ENCODE assay signal across 8 cellular contexts in genomic region chr12:66409195-66409871, GRCh38.
DNase-seq lines count a peak whose midpoint lies in the region; ATAC-seq, FAIRE-seq and TF ChIP-seq lines count a peak whose summit lies in the region.

No MANE protein-coding gene starts in this region.

- no peak overlapping the region for H3K9ac ChIP-seq in K562 (ENCODE audit: insufficient read depth in 1 of 2, low read depth in 2 of 2, low read length in 2 of 2)

- H3K36me3 ChIP-seq in Peyer's patch (no peaks in the 10 kb centered on the region), K562 (ENCODE audit: control insufficient read depth, insufficient read depth, low read length) (no peaks in the 10 kb centered on the region), stomach (no peaks in the 10 kb centered on the region)

- no peaks in the 10 kb centered on the region for H4K20me1 ChIP-seq in K562 (replicated peaks; ENCODE audit: control insufficient read depth, insufficient read depth, low read length)

- TF ChIP-seq CTCF in Peyer's patch (IDR thresholded peaks at IDR 0.05) (peak in 5 of 6 experiments; percentile 40 to 71 (median 68)), K562 (IDR thresholded peaks at IDR 0.05 in 2 of 3, conservative IDR thresholded peaks at IDR 0.05 in 1 of 3; ENCODE audit: insufficient read depth in 2 of 3, low read depth in 1 of 3, low read length in 3 of 3) (peak; percentile 67 to 76 (median 76)), stomach (IDR thresholded peaks at IDR 0.05) (peak in 5 of 7 experiments; percentile 17 to 66 (median 33))

- H3K27ac ChIP-seq in Peyer's patch (no peak overlapping the region), K562 (ENCODE audit: extremely low read depth, low read depth, low read length) (no peak overlapping the region), stomach (no peak overlapping the region)

- peak; percentile 1 for DNase-seq in DMS79 treated with DMSO at 0.1 percent for 48 hours (lab: John Stamatoyannopoulos, UW)
- DNase-seq in DMS79 (lab: John Stamatoyannopoulos, UW), result no peak
- peak in 1 of 3 donors; percentile 50 for DNase-seq in Peyer's patch
- DNase-seq in K562 (ENCODE audit: extremely low read depth in 1 of 4, low spot score in 3 of 4), result peak in 2 of 4 experiments; percentile 10 to 57
- peak; percentile 41 for DNase-seq in kidney glomerular epithelial cell (lab: John Stamatoyannopoulos, UW)
- DNase-seq in stomach, result no peak

- peak; percentile 86 to 92 for TF ChIP-seq RAD21 in K562 (CRISPR knock-in tag; conservative IDR thresholded peaks at IDR 0.05 in 1 of 2, IDR thresholded peaks at IDR 0.05 in 1 of 2)

- TF ChIP-seq POLR2A in Peyer's patch (IDR thresholded peaks at IDR 0.05) (no peak), K562 (conservative IDR thresholded peaks at IDR 0.05) (no peak), stomach (IDR thresholded peaks at IDR 0.05) (no peak)

- H3K4me3 ChIP-seq in Peyer's patch, result no peak overlapping the region
- H3K4me3 ChIP-seq in K562, result no peak overlapping the region
- H3K4me3 ChIP-seq in stomach, result no peak overlapping the region

- intact Hi-C loops in K562 (cut with micrococcal nuclease), result loop anchor here (2.0 kb wide), 3 partner anchors 131 to 265 kb away; no protein-coding TSS in a partner anchor
- intact Hi-C loops in stomach (cut with DNase I; ENCODE audit: low total_unique reads), result no loop called here

- CTCF ChIA-PET in K562 (lab: Yijun Ruan, JAX; ENCODE audit: low intra/inter-chr PET ratio), result interaction anchor here (0.6 to 1.8 kb wide), 4 partner anchors 57 to 265 kb away, joined by 3 to 10 read pairs (median 4); no protein-coding TSS in a partner anchor

- ATAC-seq in HG03103 (IDR thresholded peaks at IDR 0.05; ENCODE audit: low read depth, unreplicated experiment), result peak; percentile 64
- ATAC-seq in K562, result peak; percentile 85
- ATAC-seq in HG03342 (IDR thresholded peaks at IDR 0.05; ENCODE audit: unreplicated experiment), result no peak

- no peaks in the 10 kb centered on the region for H3K27me3 ChIP-seq in Peyer's patch
- H3K27me3 ChIP-seq in K562 (ENCODE audit: control insufficient read depth in 2 of 2, insufficient read depth in 2 of 2, low read length in 2 of 2), result 0 out of 5 replicates have a peak, but pooled peaks cover 0 to 4% of the 10 kb centered on the region in 2 experiments
- H3K27me3 ChIP-seq in stomach, result no peaks in the 10 kb centered on the region

- H3K9me1 ChIP-seq in K562 (ENCODE audit: control insufficient read depth, insufficient read depth, low read length), result no peaks in the 10 kb centered on the region

- H3K4me1 ChIP-seq in Peyer's patch (no peaks in the 10 kb centered on the region), K562 (replicated peaks in 1 of 2; ENCODE audit: control insufficient read depth in 2 of 2, insufficient read depth in 2 of 2, low read length in 2 of 2) (no peaks in the 10 kb centered on the region), stomach (no peaks in the 10 kb centered on the region)

- BruUV-seq in K562 (replicated peaks; lab: Mats Ljungman, UMichigan), result no TSS peak

- no peak for TF ChIP-seq EP300 in K562 (IDR thresholded peaks at IDR 0.05; ENCODE audit: low read length)
- TF ChIP-seq EP300 in stomach (IDR thresholded peaks at IDR 0.05), result no peak

- H2AFZ ChIP-seq in K562 (ENCODE audit: low read depth, low read length), result 0 out of 2 replicates have a peak overlapping the region, but pooled peaks have one; percentile 12

- in situ Hi-C loops in K562 (cut with MboI), result loop anchor here (5.0 to 25.0 kb wide), 3 partner anchors 142 to 1522 kb away; no protein-coding TSS in a partner anchor

- WGBS in K562 (ENCODE audit: insufficient coverage, low coverage, missing lambda C conversion rate), result 15% methylated on average over 4 of the region's 4 CpGs
- WGBS in stomach, 5 donors, result 68 to 75% (median 71%) methylated on average over 4 of the region's 4 CpGs

- no peak overlapping the region for H3K4me2 ChIP-seq in K562 (ENCODE audit: insufficient read depth, low read length)

- POLR2A ChIA-PET in K562 (lab: Yijun Ruan, JAX), result no interaction called here

- H3K9me3 ChIP-seq in Peyer's patch (no peaks in the 10 kb centered on the region), K562 (replicated peaks; ENCODE audit: control insufficient read depth, insufficient read depth, low read depth, low read length) (no peaks in the 10 kb centered on the region), stomach (no peaks in the 10 kb centered on the region)

- peak; percentile 90 for FAIRE-seq in K562 (lab: Jason Lieb, UNC)

- no peaks in the 10 kb centered on the region for H3K79me2 ChIP-seq in K562 (ENCODE audit: control insufficient read depth, insufficient read depth, low read length)

TF ChIP-seq in K562, 482 proteins besides CTCF, POLR2A, EP300 and RAD21:
- TF ChIP-seq KLF13 (tag; IDR thresholded peaks at IDR 0.05; ENCODE audit: borderline replicate concordance, low read depth) (no peak), HMBOX1 (IDR thresholded peaks at IDR 0.05) (no peak), ZNF785 (CRISPR knock-in tag; IDR thresholded peaks at IDR 0.05) (no peak), DEAF1 (CRISPR knock-in tag; IDR thresholded peaks at IDR 0.05) (peak; percentile 76), ZNF518B (CRISPR knock-in tag; IDR thresholded peaks at IDR 0.05) (no peak), SMC3 (conservative IDR thresholded peaks at IDR 0.05; ENCODE audit: insufficient read depth, low read depth, low read length) (peak; percentile 57)

Comparison
In these comparisons a context has a peak if more than half of its experiments do, and no peak if none do; other contexts are left out.
1. DNase-seq: peak in DMS79 treated with DMSO at 0.1 percent for 48 hours (single experiment) and kidney glomerular epithelial cell (single experiment); none in DMS79 (single experiment) and stomach (single experiment).
2. Peak in every context shown above with its lines, with median percentiles within 50 percentile points of each other: CTCF ChIP-seq.